ENCODE assay signal across 21 cellular contexts in genomic region chr6:12223383-12223782, GRCh38.
A peak's percentile ranks its signal among the peaks of the same experiment; 100 is the strongest.
DNase-seq lines count a peak whose midpoint lies in the region; ATAC-seq, FAIRE-seq and TF ChIP-seq lines count a peak whose summit lies in the region.
"Had no signal": no experiment of that assay in that cellular context is flagged by ENCODE, and none has a peak within 500 bp of the region (broad histone marks: within the 10 kb centered on the region; RNA-seq: fewer than 3 reads in every experiment).

No MANE protein-coding gene starts in this region.

- H3K9ac ChIP-seq in K562 (ENCODE audit: insufficient read depth in 1 of 2, low read depth in 2 of 2, low read length in 2 of 2) (no peak overlapping the region), keratinocyte (ENCODE audit: control insufficient read depth, extremely low read depth, insufficient read depth, low read length) (peak overlapping the region; percentile 6)
- H3K9ac ChIP-seq: BLaER1 had no signal

- TF ChIP-seq CTCF in K562 (IDR thresholded peaks at IDR 0.05 in 2 of 3, conservative IDR thresholded peaks at IDR 0.05 in 1 of 3; ENCODE audit: insufficient read depth in 2 of 3, low read depth in 1 of 3, low read length in 3 of 3) = no peak
- no peak for TF ChIP-seq CTCF in esophagus muscularis mucosa (IDR thresholded peaks at IDR 0.05)
- TF ChIP-seq CTCF in keratinocyte (optimal IDR thresholded peaks at IDR 0.05 in 1 of 3, IDR thresholded peaks at IDR 0.05 in 1 of 3, conservative IDR thresholded peaks at IDR 0.05 in 1 of 3; ENCODE audit: extremely low read depth in 1 of 3, insufficient read depth in 2 of 3, low read length in 3 of 3) = no peak

- no peak overlapping the region for H3K4me3 ChIP-seq in K562
- no peak overlapping the region for H3K4me3 ChIP-seq in esophagus muscularis mucosa
- no peak overlapping the region for H3K4me3 ChIP-seq in keratinocyte (ENCODE audit: control insufficient read depth in 2 of 3, extremely low read depth in 1 of 3, insufficient read depth in 2 of 3, low read depth in 1 of 3, low read length in 3 of 3)
- H3K4me3 ChIP-seq: BLaER1, GM12878, GM23338 had no signal

- in situ Hi-C loops in K562 (cut with MboI) = no loop called here

- CTCF ChIA-PET in K562 (lab: Yijun Ruan, JAX; ENCODE audit: low intra/inter-chr PET ratio) = no interaction called here

- no peak for FAIRE-seq in K562 (lab: Jason Lieb, UNC)
- no peak for FAIRE-seq in keratinocyte (lab: Jason Lieb, UNC)
- FAIRE-seq in GM12892 (lab: Jason Lieb, UNC) = no peak
- FAIRE-seq: D721Med, GM12878, GM18507 had no signal

- no peak for ATAC-seq in K562
- ATAC-seq in HG03520 (IDR thresholded peaks at IDR 0.05; ENCODE audit: unreplicated experiment) = no peak
- ATAC-seq: CD8-positive, alpha-beta T cell; GM12878; GM23338; HCT116 had no signal

- TF ChIP-seq EP300 in K562 (IDR thresholded peaks at IDR 0.05; ENCODE audit: low read length) = no peak
- TF ChIP-seq EP300 in esophagus muscularis mucosa (IDR thresholded peaks at IDR 0.05) = no peak

- DNase-seq in K562 (ENCODE audit: extremely low read depth in 1 of 4, low spot score in 3 of 4) (no peak), esophagus muscularis mucosa (ENCODE audit: extremely low spot score) (peak; percentile 66), keratinocyte (ENCODE audit: low read depth, low spot score) (no peak), GM12892 (ENCODE audit: insufficient read length) (no peak)
- DNase-seq in effector CD8-positive, alpha-beta T cell (lab: John Stamatoyannopoulos, UW) = no peak
- DNase-seq: CD4-positive, CD25-positive, alpha-beta regulatory T cell; CD8-positive, alpha-beta T cell; DMS 273 treated with DMSO at 0.1 percent for 48 hours; DMS79; EL; GDM1; H9; HFFc6 had no signal

- H3K27ac ChIP-seq in K562 (ENCODE audit: extremely low read depth, low read depth, low read length) (no peak overlapping the region), esophagus muscularis mucosa (replicated peaks in 1 of 4) (no peak overlapping the region), keratinocyte (ENCODE audit: control insufficient read depth, insufficient read depth, low read length) (peak overlapping the region; percentile 85)
- H3K27ac ChIP-seq: BLaER1, C4-2B had no signal

- H4K20me1 ChIP-seq in K562 (replicated peaks; ENCODE audit: control insufficient read depth, insufficient read depth, low read length) (no peaks in the 10 kb centered on the region), keratinocyte (ENCODE audit: control insufficient read depth, extremely low read depth, insufficient read depth, low read length) (no peaks in the 10 kb centered on the region)
- H4K20me1 ChIP-seq: BLaER1 had no signal

- POLR2A ChIA-PET in K562 (lab: Yijun Ruan, JAX) = interaction anchor here (0.7 kb wide), 1 partner anchor 11 kb away, joined by 3 read pairs; no protein-coding TSS in a partner anchor

- no peak overlapping the region for H2AFZ ChIP-seq in K562 (ENCODE audit: low read depth, low read length)
- no peak overlapping the region for H2AFZ ChIP-seq in keratinocyte (ENCODE audit: control insufficient read depth, low read length)
- H2AFZ ChIP-seq: GM23338 had no signal

- H3K4me1 ChIP-seq in K562 (replicated peaks in 1 of 2; ENCODE audit: control insufficient read depth in 2 of 2, insufficient read depth in 2 of 2, low read length in 2 of 2) = no peaks in the 10 kb centered on the region
- no peaks in the 10 kb centered on the region for H3K4me1 ChIP-seq in esophagus muscularis mucosa
- peaks cover 22% of the 10 kb centered on the region for H3K4me1 ChIP-seq in keratinocyte (ENCODE audit: control insufficient read depth, extremely low read depth, insufficient read depth, low read length)
- H3K4me1 ChIP-seq: BLaER1 had no signal

- 14% methylated on average over 5 of the region's 5 CpGs for WGBS in K562 (ENCODE audit: insufficient coverage, low coverage, missing lambda C conversion rate)
- 93% methylated on average over 5 of the region's 5 CpGs for WGBS in esophagus muscularis mucosa

- no TSS peak for BruUV-seq in K562 (replicated peaks; lab: Mats Ljungman, UMichigan)

- no peaks in the 10 kb centered on the region for H3K36me3 ChIP-seq in K562 (ENCODE audit: control insufficient read depth, insufficient read depth, low read length)
- H3K36me3 ChIP-seq in esophagus muscularis mucosa = no peaks in the 10 kb centered on the region
- no peaks in the 10 kb centered on the region for H3K36me3 ChIP-seq in keratinocyte (ENCODE audit: control insufficient read depth in 2 of 2, extremely low read depth in 1 of 2, insufficient read depth in 2 of 2, low read length in 2 of 2)
- H3K36me3 ChIP-seq: BLaER1 had no signal

- intact Hi-C loops in K562 (cut with micrococcal nuclease) = no loop called here
- intact Hi-C loops in esophagus muscularis mucosa (cut with DNase I) = no loop called here

- H3K9me3 ChIP-seq in K562 (replicated peaks; ENCODE audit: control insufficient read depth, insufficient read depth, low read depth, low read length) = no peaks in the 10 kb centered on the region
- no peaks in the 10 kb centered on the region for H3K9me3 ChIP-seq in esophagus muscularis mucosa
- no peaks in the 10 kb centered on the region for H3K9me3 ChIP-seq in keratinocyte (ENCODE audit: control insufficient read depth, low read depth, low read length)
- H3K9me3 ChIP-seq: BLaER1 had no signal

- no peaks in the 10 kb centered on the region for H3K79me2 ChIP-seq in K562 (ENCODE audit: control insufficient read depth, insufficient read depth, low read length)
- no peaks in the 10 kb centered on the region for H3K79me2 ChIP-seq in keratinocyte (ENCODE audit: control insufficient read depth, insufficient read depth, low read length)

- H3K4me2 ChIP-seq in K562 (ENCODE audit: insufficient read depth, low read length) = no peak overlapping the region
- H3K4me2 ChIP-seq in keratinocyte (ENCODE audit: control insufficient read depth, extremely low read depth, insufficient read depth, low read depth, low read length) = peak overlapping the region; percentile 81
- H3K4me2 ChIP-seq: BLaER1, GM23338 had no signal

- dilution Hi-C loops in keratinocyte (cut with MboI; ENCODE audit: extremely low pct_ligation_motif_present, low sequenced_read_pairs) = no loop called here

- no peak for TF ChIP-seq POLR2A in K562 (conservative IDR thresholded peaks at IDR 0.05)
- no peak for TF ChIP-seq POLR2A in esophagus muscularis mucosa (IDR thresholded peaks at IDR 0.05; ENCODE audit: low read depth)
- TF ChIP-seq POLR2A in GM12892 (IDR thresholded peaks at IDR 0.05; ENCODE audit: low read depth, low read length) = no peak

- H3K27me3 ChIP-seq in K562 (ENCODE audit: control insufficient read depth in 2 of 2, insufficient read depth in 2 of 2, low read length in 2 of 2) = peaks cover 28 to 47% of the 10 kb centered on the region in 2 experiments; a peak in 4 of 5 replicates
- H3K27me3 ChIP-seq in esophagus muscularis mucosa = peaks cover 0 to 28% (median 0%) of the 10 kb centered on the region in 4 donors
- H3K27me3 ChIP-seq in keratinocyte (ENCODE audit: control insufficient read depth, extremely low read depth, insufficient read depth, low read length) = no peaks in the 10 kb centered on the region
- H3K27me3 ChIP-seq: BLaER1 had no signal

- no peak for TF ChIP-seq RAD21 in K562 (CRISPR knock-in tag; conservative IDR thresholded peaks at IDR 0.05 in 1 of 2, IDR thresholded peaks at IDR 0.05 in 1 of 2)

- H3K9me1 ChIP-seq in K562 (ENCODE audit: control insufficient read depth, insufficient read depth, low read length) = no peaks in the 10 kb centered on the region
- H3K9me1 ChIP-seq in keratinocyte (ENCODE audit: control insufficient read depth, extremely low read depth, insufficient read depth, low read length) = peaks cover 3% of the 10 kb centered on the region

TF ChIP-seq in K562, 482 proteins besides CTCF, POLR2A, EP300 and RAD21:
- TF ChIP-seq RBM25 (IDR thresholded peaks at IDR 0.05; ENCODE audit: low read depth, low read length, severe bottlenecking) = peak; percentile 46
- no peak for TF ChIP-seq JUNB (CRISPR knock-in tag; conservative IDR thresholded peaks at IDR 0.05)
